In the genomic region with DNA sequence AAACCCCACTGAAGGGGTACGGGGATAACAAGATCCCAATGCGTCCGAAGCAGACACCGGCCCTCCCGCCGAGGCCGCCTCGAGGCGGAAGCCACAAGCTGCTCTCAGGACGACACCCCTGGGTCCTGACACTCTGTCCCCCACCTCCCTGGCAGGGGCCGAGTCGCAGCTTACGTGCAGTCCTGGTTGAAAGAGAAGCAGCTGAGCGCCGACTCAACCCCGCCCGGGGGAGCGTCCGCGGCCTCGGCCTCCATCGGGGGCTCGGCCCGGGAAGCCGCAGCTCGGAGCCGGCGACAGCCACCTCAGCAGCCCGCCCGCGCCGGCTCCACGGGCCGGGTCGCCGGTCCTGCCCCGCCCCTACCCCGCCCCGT, we compare ENCODE assay signal across 8 cellular contexts. TPM values are rescaled to one million over a fixed set of nuclear protein-coding genes. Genes with fewer than 3 reads are reported as not detected.
DNase-seq lines count a peak whose midpoint lies in the region; ATAC-seq and TF ChIP-seq lines count a peak whose summit lies in the region.

A gene with protein sequence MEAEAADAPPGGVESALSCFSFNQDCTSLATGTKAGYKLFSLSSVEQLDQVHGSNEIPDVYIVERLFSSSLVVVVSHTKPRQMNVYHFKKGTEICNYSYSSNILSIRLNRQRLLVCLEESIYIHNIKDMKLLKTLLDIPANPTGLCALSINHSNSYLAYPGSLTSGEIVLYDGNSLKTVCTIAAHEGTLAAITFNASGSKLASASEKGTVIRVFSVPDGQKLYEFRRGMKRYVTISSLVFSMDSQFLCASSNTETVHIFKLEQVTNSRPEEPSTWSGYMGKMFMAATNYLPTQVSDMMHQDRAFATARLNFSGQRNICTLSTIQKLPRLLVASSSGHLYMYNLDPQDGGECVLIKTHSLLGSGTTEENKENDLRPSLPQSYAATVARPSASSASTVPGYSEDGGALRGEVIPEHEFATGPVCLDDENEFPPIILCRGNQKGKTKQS (minus strand): TSS at position 329 of the 371 bp plus-strand sequence. CDS start 75 bp downstream, at position 254.

- DNase-seq in KBM-7 (peak; percentile 53), body of pancreas (peak in 1 of 4 donors; percentile 61), left lobe of liver (ENCODE audit: low spot score) (no peak), COLO829 (ENCODE audit: low spot score) (no peak), GM10248 (ENCODE audit: extremely low spot score) (no peak)

- H3K4me1 ChIP-seq in body of pancreas (peaks cover 29% of the 10 kb centered on the region), subcutaneous abdominal adipose tissue (ENCODE audit: control insufficient read depth in 5 of 5, insufficient read depth in 5 of 5, low read length in 5 of 5) (peaks cover 7 to 50% (median 48%) of the 10 kb centered on the region in 5 donors)

- intact Hi-C loops in body of pancreas (cut with DNase I) = no loop called here

- H3K9ac ChIP-seq in subcutaneous abdominal adipose tissue (ENCODE audit: low read length in 5 of 5) = peak within 1 kb of the TSS in 4 of 5 donors; percentile 68 to 86 (median 75)

- TF ChIP-seq CTCF in body of pancreas (IDR thresholded peaks at IDR 0.05) (no peak), GM10248 (IDR thresholded peaks at IDR 0.05; ENCODE audit: control extremely low read depth, extremely low read depth, low read depth, missing control alignments) (no peak)

- H3K27ac ChIP-seq in body of pancreas (peak within 1 kb of the TSS; percentile 75 to 93 (median 84)), subcutaneous abdominal adipose tissue (ENCODE audit: low read depth, low read length) (peak within 1 kb of the TSS; percentile 87)

- H3K36me3 ChIP-seq in body of pancreas (replicated peaks in 1 of 2; ENCODE audit: insufficient read depth in 1 of 2, low read depth in 2 of 2) (no peaks in the 10 kb centered on the region), subcutaneous abdominal adipose tissue (ENCODE audit: control insufficient read depth in 5 of 5, insufficient read depth in 5 of 5, low read length in 5 of 5) (no peaks in the 10 kb centered on the region)

- H3K4me3 ChIP-seq in body of pancreas = peak within 1 kb of the TSS; percentile 62 to 73
- H3K4me3 ChIP-seq in subcutaneous abdominal adipose tissue (ENCODE audit: low read depth in 1 of 5, low read length in 5 of 5) = peak within 1 kb of the TSS; percentile 76 to 87 (median 82)

- WGBS in body of pancreas, 2 donors = 0% methylated on average over 2 to 26 of the region's 39 CpGs

- POLR2A ChIA-PET in GM10248 (lab: Yijun Ruan, JAX) = interaction anchor here (0.8 to 1.3 kb wide), 3 partner anchors 10 to 210 kb away, joined by 3 to 5 read pairs (median 4); a partner anchor contains a TSS

- H3K27me3 ChIP-seq in body of pancreas (no peaks in the 10 kb centered on the region), subcutaneous abdominal adipose tissue (ENCODE audit: control insufficient read depth in 5 of 5, insufficient read depth in 4 of 5, low read length in 5 of 5) (no peaks in the 10 kb centered on the region)

- ATAC-seq in GM18498 (IDR thresholded peaks at IDR 0.05; ENCODE audit: unreplicated experiment) (peak; percentile 29), GM21717 (IDR thresholded peaks at IDR 0.05; ENCODE audit: unreplicated experiment) (peak; percentile 26), body of pancreas (peak; percentile 16), left lobe of liver (peak; percentile 17)

- TF ChIP-seq POLR2A in body of pancreas (IDR thresholded peaks at IDR 0.05) = peak in 2 of 3 donors; percentile 26 to 53

- CTCF ChIA-PET in GM10248 (lab: Yijun Ruan, JAX) = interaction anchor here (1.0 to 5.1 kb wide), 11 partner anchors 10 to 285 kb away, joined by 3 to 24 read pairs (median 6); no protein-coding TSS in a partner anchor

- no peaks in the 10 kb centered on the region for H3K9me3 ChIP-seq in body of pancreas
- H3K9me3 ChIP-seq in subcutaneous abdominal adipose tissue (ENCODE audit: control insufficient read depth in 5 of 5, low read length in 5 of 5) = no peaks in the 10 kb centered on the region

- in situ Hi-C loops in KBM-7 (cut with MboI; ENCODE audit: low pct_unique_long_range_greater_than_20kb, low sequenced_read_pairs) = no loop called here

RNA-seq across cellular contexts. Expression of the gene that starts here (rescaled TPM):
- total RNA-seq in body of pancreas = 10 to 100 TPM; 20.5 to 22.4 TPM
- total RNA-seq in left lobe of liver = 24.9 TPM
